ENCODE assay signal across 12 cellular contexts in the genomic region with DNA sequence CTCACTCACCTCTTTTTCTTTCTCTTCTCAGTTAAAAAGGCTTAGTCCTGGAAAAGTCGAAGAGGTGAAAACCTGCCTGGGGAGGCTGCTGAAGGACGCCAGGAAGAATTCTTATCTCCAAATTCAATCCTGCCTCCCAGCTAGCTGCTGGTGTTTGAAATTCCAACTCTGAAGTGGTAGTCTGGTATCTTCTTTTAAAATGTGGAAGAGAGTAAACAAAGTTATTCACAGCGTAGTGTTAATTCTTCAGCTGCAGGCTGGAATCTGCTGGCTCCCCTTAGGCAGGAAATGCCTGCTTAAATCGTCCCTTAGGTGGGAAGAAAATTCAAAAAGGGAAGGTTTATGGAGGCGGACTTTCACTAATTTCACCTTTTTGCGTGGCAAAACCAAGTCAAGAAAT.
A peak's percentile ranks its signal among the peaks of the same experiment; 100 is the strongest.
DNase-seq lines count a peak whose midpoint lies in the region; ATAC-seq and TF ChIP-seq lines count a peak whose summit lies in the region.
"Had no signal": no experiment of that assay in that cellular context is flagged by ENCODE, and none has a peak within 500 bp of the region (broad histone marks: within the 10 kb centered on the region; RNA-seq: fewer than 3 reads in every experiment).

No MANE protein-coding gene starts in this region.

- DNase-seq in GM06990 (ENCODE audit: extremely low read depth, insufficient read length): no peak
- no peak for DNase-seq in hippocampal formation (lab: John Stamatoyannopoulos, UW)
- DNase-seq in stimulated activated CD4-positive, alpha-beta T cell treated with anti-CD3 and anti-CD28 coated beads, Interleukin-1b, Interleukin-23, amount 100 ng/mL, for 48 hours: no peak
- DNase-seq: activated T-cell treated with anti-CD3 and anti-CD28 coated beads for 4 hours, aorta, left cardiac atrium, NCI-H1105 had no signal

- H3K27ac ChIP-seq in iPS-20b (ENCODE audit: low read length): peak overlapping the region; percentile 75
- H3K27ac ChIP-seq in rectal smooth muscle tissue (ENCODE audit: low read depth, low read length): peak overlapping the region; percentile 59

- peak overlapping the region; percentile 38 for H3K4me3 Mint-ChIP-seq in activated T-helper 17 cell treated with anti-CD3 and anti-CD28 coated beads, Interleukin-2, amount 50 U/mL, for 72 hours

- H3K27ac Mint-ChIP-seq in activated T-helper 17 cell treated with anti-CD3 and anti-CD28 coated beads, Interleukin-2, amount 50 U/mL, for 72 hours: no peak overlapping the region

- no peaks in the 10 kb centered on the region for H3K4me1 Mint-ChIP-seq in activated T-helper 17 cell treated with anti-CD3 and anti-CD28 coated beads, Interleukin-2, amount 50 U/mL, for 72 hours

- H3K9me3 Mint-ChIP-seq in activated T-helper 17 cell treated with anti-CD3 and anti-CD28 coated beads, Interleukin-2, amount 50 U/mL, for 72 hours: no peaks in the 10 kb centered on the region

- no peak for TF ChIP-seq CTCF in GM06990 (IDR thresholded peaks at IDR 0.05; ENCODE audit: insufficient read depth, low read length, poor library complexity, severe bottlenecking)

- H3K9ac ChIP-seq in iPS-20b (ENCODE audit: low read depth, low read length) (peak overlapping the region; percentile 76), rectal smooth muscle tissue (ENCODE audit: low read length) (no peak overlapping the region)

- H3K4me1 ChIP-seq in iPS-20b (ENCODE audit: insufficient read depth, low read length): peaks cover 44% of the 10 kb centered on the region
- H3K4me1 ChIP-seq in rectal smooth muscle tissue (ENCODE audit: control insufficient read depth, insufficient read depth, low read length): no peaks in the 10 kb centered on the region

- peaks cover 9% of the 10 kb centered on the region for H3K27me3 Mint-ChIP-seq in activated T-helper 17 cell treated with anti-CD3 and anti-CD28 coated beads, Interleukin-2, amount 50 U/mL, for 72 hours

- H3K9me3 ChIP-seq in iPS-20b (ENCODE audit: insufficient read depth, low read depth, low read length): no peaks in the 10 kb centered on the region

- H3K36me3 ChIP-seq in GM06990 (ENCODE audit: control insufficient read depth, insufficient read depth, low read length) (no peaks in the 10 kb centered on the region), iPS-20b (ENCODE audit: insufficient read depth, low read depth, low read length) (no peaks in the 10 kb centered on the region), rectal smooth muscle tissue (ENCODE audit: control insufficient read depth, insufficient read depth, low read length) (no peaks in the 10 kb centered on the region)

- H3K4me3 ChIP-seq in GM06990 (replicated peaks; ENCODE audit: low read depth, low read length) (peak overlapping the region; percentile 17; the same call in 1 of the 2 replicates), iPS-20b (ENCODE audit: low read length) (peak overlapping the region; percentile 60), rectal smooth muscle tissue (ENCODE audit: low read length) (peak overlapping the region; percentile 59)

- no peaks in the 10 kb centered on the region for H3K27me3 ChIP-seq in GM06990 (replicated peaks; ENCODE audit: control insufficient read depth, insufficient read depth, low read length)
- H3K27me3 ChIP-seq in iPS-20b (ENCODE audit: insufficient read depth, low read length): no peaks in the 10 kb centered on the region
- H3K27me3 ChIP-seq in rectal smooth muscle tissue (ENCODE audit: control insufficient read depth, insufficient read depth, low read length): no peaks in the 10 kb centered on the region

- H3K36me3 Mint-ChIP-seq in activated T-helper 17 cell treated with anti-CD3 and anti-CD28 coated beads, Interleukin-2, amount 50 U/mL, for 72 hours (ENCODE audit: low read depth): no peaks in the 10 kb centered on the region

- no peak for ATAC-seq in activated T-helper 17 cell treated with anti-CD3 and anti-CD28 coated beads, Interleukin-2, amount 50 U/mL, for 72 hours (replicated peaks)
- ATAC-seq in GM19324 (IDR thresholded peaks at IDR 0.05; ENCODE audit: low FRiP score, unreplicated experiment) (no peak), HG03432 (IDR thresholded peaks at IDR 0.05; ENCODE audit: unreplicated experiment) (no peak)
